Comparison of ENCODE assay signal across 24 cellular contexts in the genomic region with DNA sequence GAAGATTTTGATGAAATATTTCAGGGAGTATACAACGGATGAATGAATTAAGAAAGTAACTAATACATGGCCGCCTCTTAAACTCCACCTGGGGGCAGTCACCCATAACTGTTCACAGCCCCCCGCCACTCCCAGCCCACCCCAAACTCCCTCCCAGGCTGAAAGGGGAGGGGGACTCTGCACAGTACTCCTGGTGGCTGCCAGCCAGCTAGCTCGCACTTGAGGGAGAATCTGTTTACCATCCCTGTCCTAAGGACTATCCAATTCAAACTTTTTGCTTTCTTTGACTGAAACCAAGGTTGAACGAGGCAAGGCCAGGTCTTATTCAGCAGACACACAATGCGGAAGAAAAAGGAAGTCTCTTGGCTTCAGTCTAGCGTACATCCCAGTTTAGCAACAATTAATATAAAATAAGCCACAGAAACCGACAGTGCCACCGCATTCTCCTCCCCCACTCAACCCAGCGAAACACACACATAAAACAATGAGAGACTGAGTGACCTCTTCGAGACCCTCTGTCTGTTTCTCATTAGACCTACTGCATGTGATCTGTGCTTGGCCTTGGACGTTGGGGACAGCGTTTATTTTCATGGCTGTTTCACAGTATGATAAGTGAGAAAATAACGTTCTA.
A peak's percentile ranks its signal among the peaks of the same experiment; 100 is the strongest.
DNase-seq lines count a peak whose midpoint lies in the region; ATAC-seq, FAIRE-seq and TF ChIP-seq lines count a peak whose summit lies in the region.
"Had no signal": no experiment of that assay in that cellular context is flagged by ENCODE, and none has a peak within 500 bp of the region (broad histone marks: within the 10 kb centered on the region; RNA-seq: fewer than 3 reads in every experiment).

No MANE protein-coding gene starts in this region.

- H3K27me3 Mint-ChIP-seq in mesothelial cell of epicardium (ENCODE audit: low read depth) = no peaks in the 10 kb centered on the region
- peaks cover 39% of the 10 kb centered on the region for H3K27me3 Mint-ChIP-seq in stimulated activated naive CD8-positive, alpha-beta T cell treated with anti-CD3 and anti-CD28 coated beads, Interleukin-15, amount 100 ng/mL, for 72 hours

- no peaks in the 10 kb centered on the region for H3K27me3 ChIP-seq in cardiac muscle cell
- H3K27me3 ChIP-seq: ascending aorta had no signal

- H3K4me1 ChIP-seq in cardiac muscle cell (ENCODE audit: low read depth) = peaks cover 25% of the 10 kb centered on the region
- H3K4me1 ChIP-seq: ascending aorta, lower lobe of right lung had no signal

- no peaks in the 10 kb centered on the region for H3K36me3 ChIP-seq in cardiac muscle cell
- H3K36me3 ChIP-seq: lower lobe of right lung had no signal

- DNase-seq in cardiac muscle cell (ENCODE audit: low read depth in 1 of 2, low spot score in 1 of 2) = peak in 1 of 2 donors; percentile 32
- no peak for DNase-seq in left cardiac atrium
- peak; percentile 17 for DNase-seq in SKM-1 (lab: John Stamatoyannopoulos, UW; ENCODE audit: unreplicated experiment)
- no peak for DNase-seq in mesothelial cell of epicardium (ENCODE audit: low spot score in 2 of 2, unreplicated experiment in 2 of 2)
- no peak for DNase-seq in urothelium cell line (ENCODE audit: low spot score)
- DNase-seq in stimulated activated naive CD8-positive, alpha-beta T cell treated with anti-CD3 and anti-CD28 coated beads, Interleukin-15, amount 100 ng/mL, for 72 hours = no peak
- no peak for DNase-seq in NCI-H146 treated with DMSO at 0.1 percent for 48 hours (lab: John Stamatoyannopoulos, UW; ENCODE audit: unreplicated experiment)
- DNase-seq: activated CD4-positive, alpha-beta T cell treated with anti-CD3 and anti-CD28 coated beads, Interleukin-2, amount 50 U/mL, for 48 hours; activated naive CD4-positive, alpha-beta T cell treated with anti-CD3 and anti-CD28 coated beads for 36 hours; GDM1; head of caudate nucleus; IMR-90; lower lobe of right lung; NCI-H1092 treated with DMSO at 0.1 percent for 48 hours; NCI-H774; stimulated activated CD4-positive, alpha-beta T cell treated with anti-CD3 and anti-CD28 coated beads, Interleukin-2, amount 100 ng/mL, for 48 hours; SW 1271 had no signal

- H3K4me1 Mint-ChIP-seq in mesothelial cell of epicardium = peaks cover 65% of the 10 kb centered on the region
- no peaks in the 10 kb centered on the region for H3K4me1 Mint-ChIP-seq in stimulated activated naive CD8-positive, alpha-beta T cell treated with anti-CD3 and anti-CD28 coated beads, Interleukin-15, amount 100 ng/mL, for 72 hours

- TF ChIP-seq CTCF in cardiac muscle cell (IDR thresholded peaks at IDR 0.05; ENCODE audit: low read depth, low read length) (no peak), mesothelial cell of epicardium (IDR thresholded peaks at IDR 0.05; ENCODE audit: unreplicated experiment) (no peak)

- ATAC-seq in left cardiac atrium (no peak), GM18517 (IDR thresholded peaks at IDR 0.05; ENCODE audit: unreplicated experiment) (no peak)
- no peak for ATAC-seq in stimulated activated naive CD8-positive, alpha-beta T cell treated with anti-CD3 and anti-CD28 coated beads, Interleukin-15, amount 100 ng/mL, for 72 hours
- ATAC-seq: GM23338, lower lobe of right lung had no signal

- peaks cover 47% of the 10 kb centered on the region for H3K36me3 Mint-ChIP-seq in mesothelial cell of epicardium

- intact Hi-C loops in left cardiac atrium (cut with DNase I) = no loop called here

- no peak for FAIRE-seq in urothelium cell line (lab: Jason Lieb, UNC)
- FAIRE-seq: D721Med, GM12892 had no signal

- H3K9me3 ChIP-seq in cardiac muscle cell (ENCODE audit: low read depth) = no peaks in the 10 kb centered on the region

- peak overlapping the region; percentile 75 for H3K27ac Mint-ChIP-seq in mesothelial cell of epicardium
- H3K27ac Mint-ChIP-seq in stimulated activated naive CD8-positive, alpha-beta T cell treated with anti-CD3 and anti-CD28 coated beads, Interleukin-15, amount 100 ng/mL, for 72 hours = no peak overlapping the region
- H3K27ac Mint-ChIP-seq: activated naive CD4-positive, alpha-beta T cell treated with anti-CD3 and anti-CD28 coated beads for 36 hours; GM23338 had no signal

- no peak overlapping the region for H3K4me3 ChIP-seq in cardiac muscle cell
- H3K4me3 ChIP-seq: ascending aorta, GM23338, lower lobe of right lung, skin epidermis had no signal

- peaks cover 7% of the 10 kb centered on the region for H3K9me3 Mint-ChIP-seq in mesothelial cell of epicardium
- peaks cover 9 to 12% of the 10 kb centered on the region in 2 donors for H3K9me3 Mint-ChIP-seq in stimulated activated naive CD8-positive, alpha-beta T cell treated with anti-CD3 and anti-CD28 coated beads, Interleukin-15, amount 100 ng/mL, for 72 hours

- H3K4me3 Mint-ChIP-seq in mesothelial cell of epicardium = no peak overlapping the region
- H3K4me3 Mint-ChIP-seq in stimulated activated naive CD8-positive, alpha-beta T cell treated with anti-CD3 and anti-CD28 coated beads, Interleukin-15, amount 100 ng/mL, for 72 hours = no peak overlapping the region
- H3K4me3 Mint-ChIP-seq: activated naive CD4-positive, alpha-beta T cell treated with anti-CD3 and anti-CD28 coated beads for 36 hours; GM23338 had no signal

- peak overlapping the region; percentile 11 for H3K27ac ChIP-seq in cardiac muscle cell
- H3K27ac ChIP-seq: 22Rv1, ascending aorta, lower lobe of right lung, skin epidermis had no signal
